ENCODE assay signal across 27 cellular contexts in genomic region chr10:98384531-98385133, GRCh38.
"Had no signal": no experiment of that assay in that cellular context is flagged by ENCODE, and none has a peak within 500 bp of the region (broad histone marks: within the 10 kb centered on the region; RNA-seq: fewer than 3 reads in every experiment).

No MANE protein-coding gene starts in this region.

- FAIRE-seq: colon, frontal cortex, islet of Langerhans had no signal

- H3K4me1 ChIP-seq: breast epithelium, parathyroid adenoma, right atrium auricular region had no signal

- H3K36me3 ChIP-seq: breast epithelium had no signal

- H3K4me3 ChIP-seq: breast epithelium, dorsolateral prefrontal cortex, right atrium auricular region, smooth muscle cell, tibial nerve had no signal

- H2AFZ ChIP-seq: parathyroid adenoma had no signal

- ATAC-seq: left cardiac atrium; naive thymus-derived CD8-positive, alpha-beta T cell; stimulated activated naive B cell treated with anti-CD40 and anti-IgM and Interleukin-4, amounts not matched to agents 10 μg/mL and 1 μg/mL and 100 μg/mL, for 72 hours had no signal

- H3K9me3 ChIP-seq: breast epithelium, right atrium auricular region, tibial nerve had no signal

- H3K27me3 ChIP-seq: breast epithelium, dorsolateral prefrontal cortex, right atrium auricular region, tibial nerve had no signal

- H3K9ac ChIP-seq: parathyroid adenoma had no signal

- H3K79me2 ChIP-seq: parathyroid adenoma had no signal

- DNase-seq: activated CD4-positive, alpha-beta memory T cell treated with anti-CD3 and anti-CD28 coated beads for 36 hours; activated CD4-positive, alpha-beta T cell treated with anti-CD3 and anti-CD28 coated beads, Interleukin-2, amount 10 ng/mL, durations not matched to agents 24 days and 14 days; activated CD4-positive, CD25-positive, alpha-beta regulatory T cell treated with anti-CD3 and anti-CD28 coated beads, Interleukin-2, amount 50 U/mL, for 72 hours; activated CD8-positive, alpha-beta memory T cell treated with anti-CD3 and anti-CD28 coated beads, Interleukin-2, amount 50 U/mL, for 4 hours; activated gamma-delta T cell treated with Interleukin-2 at 50 U/mL for 16 hours; activated naive CD4-positive, alpha-beta T cell treated with anti-CD3 and anti-CD28 coated beads, Interleukin-2, amount 50 U/mL, for 16 hours; activated T-cell treated with anti-CD3 and anti-CD28 coated beads, Interleukin-2, amount 50 U/mL, for 1 hour; amygdala; central memory CD4-positive, alpha-beta T cell; effector memory CD4-positive, alpha-beta T cell; glutamatergic neuron; left cardiac atrium; naive thymus-derived CD8-positive, alpha-beta T cell; occipital lobe; stimulated activated CD4-positive, alpha-beta T cell treated with anti-CD3 and anti-CD28 coated beads, Interleukin-15, amount 100 ng/mL, for 24 hours; stimulated activated CD4-positive, alpha-beta T cell treated with anti-CD3 and anti-CD28 coated beads, Interleukin-2, amount 100 ng/mL, for 24 hours; stimulated activated naive B cell treated with anti-CD40 and anti-IgM and Interleukin-4, amounts not matched to agents 10 μg/mL and 1 μg/mL and 100 μg/mL, for 72 hours; T-helper 9 cell had no signal

- H3K4me2 ChIP-seq: smooth muscle cell had no signal

- H3K27ac ChIP-seq: breast epithelium, dorsolateral prefrontal cortex, parathyroid adenoma, right atrium auricular region, tibial nerve had no signal
